Comparison of ENCODE assay signal across 8 cellular contexts in the genomic region with DNA sequence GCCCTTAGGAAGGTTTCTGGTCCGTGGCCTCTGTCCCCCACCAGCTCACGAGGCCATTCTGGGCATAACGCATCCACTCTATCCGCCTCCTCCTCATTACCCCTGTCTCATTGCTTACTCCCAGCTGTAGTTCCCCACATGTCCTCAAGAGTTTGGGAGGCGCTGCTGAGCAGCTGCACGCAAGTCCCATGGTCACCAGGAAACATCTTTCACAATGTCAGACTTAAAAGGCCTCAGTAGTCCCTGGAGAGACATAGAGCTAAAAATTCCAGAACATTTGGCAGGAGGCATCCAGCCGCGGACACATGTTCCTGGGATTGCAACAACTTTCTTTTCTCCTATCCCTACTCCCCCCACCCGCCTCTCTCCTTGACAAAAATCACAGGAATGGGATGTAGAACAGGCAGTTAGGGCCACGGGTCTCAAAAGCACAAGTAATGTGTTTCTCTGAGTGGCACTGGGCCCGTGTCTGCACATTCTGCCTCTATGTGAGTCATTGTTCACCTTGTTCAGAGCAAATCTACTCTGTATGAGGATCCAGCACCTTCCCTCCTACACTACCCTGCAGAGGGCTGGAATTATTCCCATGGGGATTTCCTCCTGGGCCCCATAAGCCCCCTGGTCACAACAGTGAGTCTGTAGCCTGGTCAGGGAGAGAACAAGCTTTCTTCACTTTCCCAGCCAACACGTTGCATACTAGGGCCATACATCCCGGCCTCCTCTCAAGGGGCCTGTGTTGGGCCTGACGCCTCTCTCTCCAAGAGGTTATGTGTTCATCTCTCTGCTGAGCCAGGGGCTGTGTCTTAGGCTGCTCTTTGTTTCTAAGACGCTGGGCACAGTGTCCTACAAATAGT.
A peak's percentile ranks its signal among the peaks of the same experiment; 100 is the strongest.
DNase-seq lines count a peak whose midpoint lies in the region; ATAC-seq and TF ChIP-seq lines count a peak whose summit lies in the region.

No MANE protein-coding gene starts in this region.

- H3K27me3 Mint-ChIP-seq in memory B cell: no peaks in the 10 kb centered on the region
- no peaks in the 10 kb centered on the region for H3K27me3 Mint-ChIP-seq in stimulated activated memory B cell treated with anti-CD40 and anti-IgM and Interleukin-4, amounts not matched to agents 10 μg/mL and 1 μg/mL and 100 μg/mL, for 72 hours

- H3K4me3 ChIP-seq in LNCaP clone FGC (ENCODE audit: low read depth, low read length): no peak overlapping the region

- H3K9me3 Mint-ChIP-seq in memory B cell: no peaks in the 10 kb centered on the region
- peaks cover 3% of the 10 kb centered on the region for H3K9me3 Mint-ChIP-seq in stimulated activated memory B cell treated with anti-CD40 and anti-IgM and Interleukin-4, amounts not matched to agents 10 μg/mL and 1 μg/mL and 100 μg/mL, for 72 hours

- H3K27ac Mint-ChIP-seq in memory B cell: peak overlapping the region; percentile 65
- peak overlapping the region; percentile 75 for H3K27ac Mint-ChIP-seq in stimulated activated memory B cell treated with anti-CD40 and anti-IgM and Interleukin-4, amounts not matched to agents 10 μg/mL and 1 μg/mL and 100 μg/mL, for 72 hours

- H3K4me1 Mint-ChIP-seq in memory B cell: peaks cover 57% of the 10 kb centered on the region
- H3K4me1 Mint-ChIP-seq in stimulated activated memory B cell treated with anti-CD40 and anti-IgM and Interleukin-4, amounts not matched to agents 10 μg/mL and 1 μg/mL and 100 μg/mL, for 72 hours: peaks cover 80% of the 10 kb centered on the region

- peak overlapping the region; percentile 56 for H3K4me3 Mint-ChIP-seq in memory B cell
- no peak overlapping the region for H3K4me3 Mint-ChIP-seq in stimulated activated memory B cell treated with anti-CD40 and anti-IgM and Interleukin-4, amounts not matched to agents 10 μg/mL and 1 μg/mL and 100 μg/mL, for 72 hours

- ATAC-seq in memory B cell (ENCODE audit: low read depth): peak; percentile 79
- ATAC-seq in stimulated activated memory B cell treated with anti-CD40 and anti-IgM and Interleukin-4, amounts not matched to agents 10 μg/mL and 1 μg/mL and 100 μg/mL, for 72 hours: no peak
- no peak for ATAC-seq in HG03469 (IDR thresholded peaks at IDR 0.05; ENCODE audit: unreplicated experiment)
- no peak for ATAC-seq in HG03108 (IDR thresholded peaks at IDR 0.05; ENCODE audit: unreplicated experiment)

- peak; percentile 79 for TF ChIP-seq CTCF in LNCaP clone FGC (IDR thresholded peaks at IDR 0.05; ENCODE audit: control insufficient read depth, extremely low read depth, insufficient read depth)

- H3K36me3 Mint-ChIP-seq in memory B cell: peaks cover 47% of the 10 kb centered on the region
- peaks cover 52% of the 10 kb centered on the region for H3K36me3 Mint-ChIP-seq in stimulated activated memory B cell treated with anti-CD40 and anti-IgM and Interleukin-4, amounts not matched to agents 10 μg/mL and 1 μg/mL and 100 μg/mL, for 72 hours

- DNase-seq in GM03348 (ENCODE audit: low spot score) (peak; percentile 84), LNCaP clone FGC (ENCODE audit: low read depth) (no peak), memory B cell (ENCODE audit: low spot score in 2 of 2) (peak; percentile 68 to 69)
- peak; percentile 86 for DNase-seq in activated CD4-positive, alpha-beta T cell treated with anti-CD3 and anti-CD28 coated beads for 48 hours
- DNase-seq in effector CD4-positive, alpha-beta T cell: peak; percentile 60
